In genomic region chr14:23567186-23568020, GRCh38 we compare ENCODE assay signal across 8 cellular contexts. TPM values are rescaled to one million over a fixed set of nuclear protein-coding genes. Genes with fewer than 3 reads are reported as not detected.
A peak's percentile ranks its signal among the peaks of the same experiment; 100 is the strongest.
DNase-seq lines count a peak whose midpoint lies in the region; ATAC-seq and TF ChIP-seq lines count a peak whose summit lies in the region.

TSS of gene AP1G2 (minus strand) at chr14:23567791. CDS start at chr14:23567314, 477 bp downstream.

- under 1% methylated on average over 52 of the region's 53 CpGs for WGBS in HUES64

- intact Hi-C loops in Calu3 (cut with micrococcal nuclease; ENCODE audit: unreplicated experiment) = no loop called here

- no peaks in the 10 kb centered on the region for H3K9me3 Mint-ChIP-seq in Calu3 (ENCODE audit: low read depth, unreplicated experiment)

- peaks cover 48% of the 10 kb centered on the region for H3K36me3 Mint-ChIP-seq in Calu3 (ENCODE audit: insufficient read depth, unreplicated experiment)

- H3K9ac ChIP-seq in HUES64 (ENCODE audit: low read depth, low read length) (peak within 1 kb of the TSS; percentile 72), OCI-LY3 (ENCODE audit: low read length) (peak within 1 kb of the TSS; percentile 94), mucosa of rectum (ENCODE audit: low read depth in 1 of 2, low read length in 2 of 2) (peak within 1 kb of the TSS; percentile 81 to 84)

- H3K4me1 Mint-ChIP-seq in Calu3 (ENCODE audit: low read depth, unreplicated experiment) = peaks cover 33% of the 10 kb centered on the region

- H3K4me2 ChIP-seq in OCI-LY3 (ENCODE audit: low read length) = peak within 1 kb of the TSS; percentile 78

- H3K4me3 ChIP-seq in HUES64 (ENCODE audit: low read length) (peak within 1 kb of the TSS; percentile 84), OCI-LY3 (ENCODE audit: low read length) (peak within 1 kb of the TSS; percentile 95), mucosa of rectum (ENCODE audit: low read length in 2 of 2) (peak within 1 kb of the TSS; percentile 87 to 94)

- peak within 1 kb of the TSS; percentile 94 for H3K27ac Mint-ChIP-seq in Calu3 (ENCODE audit: unreplicated experiment)

- ATAC-seq in GM21390 (IDR thresholded peaks at IDR 0.05; ENCODE audit: unreplicated experiment) = peak; percentile 91

- peaks cover 12% of the 10 kb centered on the region for H3K27me3 Mint-ChIP-seq in Calu3 (ENCODE audit: unreplicated experiment)

- no peaks in the 10 kb centered on the region for H4K20me1 ChIP-seq in OCI-LY3 (ENCODE audit: insufficient read depth, low read length)

- CTCF ChIA-PET in Calu3 (lab: Charles Lee) = interaction anchor here (0.6 to 1.0 kb wide), 2 partner anchors 22 to 96 kb away, joined by 3 read pairs; no protein-coding TSS in a partner anchor

- peak within 1 kb of the TSS; percentile 53; the same call in 1 of the 2 replicates for H3K27ac ChIP-seq in HUES64 (ENCODE audit: low read depth, low read length)
- H3K27ac ChIP-seq in OCI-LY3 (ENCODE audit: low read length) = peak within 1 kb of the TSS; percentile 59
- H3K27ac ChIP-seq in epithelial cell of prostate = peak within 1 kb of the TSS; percentile 69
- H3K27ac ChIP-seq in mucosa of rectum (ENCODE audit: low read depth in 2 of 2, low read length in 2 of 2) = peak within 1 kb of the TSS; percentile 82 to 88

- H3K36me3 ChIP-seq in HUES64 (ENCODE audit: insufficient read depth, low read length) = peaks cover 34% of the 10 kb centered on the region
- H3K36me3 ChIP-seq in OCI-LY3 (replicated peaks; ENCODE audit: low read depth, low read length) = peaks cover 20% of the 10 kb centered on the region
- H3K36me3 ChIP-seq in mucosa of rectum (ENCODE audit: control insufficient read depth in 2 of 2, insufficient read depth in 2 of 2, low read length in 2 of 2) = peaks cover 19 to 35% of the 10 kb centered on the region in 2 donors

- H3K4me3 Mint-ChIP-seq in Calu3 (ENCODE audit: low read depth, unreplicated experiment) = peak within 1 kb of the TSS; percentile 94

- H3K9me3 ChIP-seq in HUES64 (ENCODE audit: insufficient read depth, low read depth, low read length) (no peaks in the 10 kb centered on the region), OCI-LY3 (ENCODE audit: insufficient read depth, low read length) (no peaks in the 10 kb centered on the region), mucosa of rectum (ENCODE audit: control insufficient read depth in 2 of 2, low read length in 2 of 2) (no peaks in the 10 kb centered on the region)

- H2AFZ ChIP-seq in OCI-LY3 (ENCODE audit: low read depth, low read length) = peak within 1 kb of the TSS; percentile 94

- no peaks in the 10 kb centered on the region for H3K27me3 ChIP-seq in HUES64 (ENCODE audit: insufficient read depth, low read length)
- no peaks in the 10 kb centered on the region for H3K27me3 ChIP-seq in OCI-LY3 (ENCODE audit: low read depth, low read length)
- peaks cover 0 to 3% of the 10 kb centered on the region in 2 donors for H3K27me3 ChIP-seq in mucosa of rectum (ENCODE audit: control insufficient read depth in 2 of 2, insufficient read depth in 2 of 2, low read length in 2 of 2)

- peaks cover 12% of the 10 kb centered on the region for H3K79me2 ChIP-seq in OCI-LY3 (ENCODE audit: low read length)

- peaks cover 23% of the 10 kb centered on the region for H3K4me1 ChIP-seq in HUES64 (ENCODE audit: insufficient read depth, low read length)
- H3K4me1 ChIP-seq in OCI-LY3 (ENCODE audit: low read length) = peaks cover 17% of the 10 kb centered on the region
- peaks cover 15 to 18% of the 10 kb centered on the region in 2 donors for H3K4me1 ChIP-seq in mucosa of rectum (ENCODE audit: control insufficient read depth in 2 of 2, insufficient read depth in 2 of 2, low read length in 2 of 2)

- DNase-seq in Calu3 (peak; percentile 91), activated T-cell treated with anti-CD3 and anti-CD28 coated beads for 1 hour (ENCODE audit: low read depth) (peak; percentile 76), epithelial cell of prostate (ENCODE audit: low read depth, low spot score) (peak; percentile 43)
- peak; percentile 79 for DNase-seq in stimulated activated CD8-positive, alpha-beta memory T cell treated with anti-CD3 and anti-CD28 coated beads, Interleukin-7, amount 100 ng/mL, for 24 hours (ENCODE audit: low read depth)

- BruUV-seq in Calu3 (replicated peaks; lab: Mats Ljungman, UMichigan) = TSS peak; percentile 41

- TF ChIP-seq CTCF in Calu3 (IDR thresholded peaks at IDR 0.05; ENCODE audit: unreplicated experiment) (no peak), OCI-LY3 (IDR thresholded peaks at IDR 0.05; ENCODE audit: low read depth, low read length) (no peak)

RNA-seq across cellular contexts. Expression of gene AP1G2, which starts in this region (rescaled TPM):
- total RNA-seq in Calu3 (2022) = 152 and 173 TPM in 2 replicates
- 36.2 TPM for polyA plus RNA-seq in HUES64 (2013, experiment 1 of 2)
- polyA plus RNA-seq in HUES64 (2013, experiment 2 of 2) = 41.1 TPM

Comparison
In these comparisons a context has a peak if more than half of its experiments do, and no peak if none do; other contexts are left out.
1. Peak in every context shown above with its lines: DNase-seq, ATAC-seq, H3K4me3 ChIP-seq and H3K27ac ChIP-seq.